Comparison of ENCODE assay signal across 8 cellular contexts in genomic region chr18:59996370-59996966, GRCh38.
A peak's percentile ranks its signal among the peaks of the same experiment; 100 is the strongest.
DNase-seq lines count a peak whose midpoint lies in the region; ATAC-seq, FAIRE-seq and TF ChIP-seq lines count a peak whose summit lies in the region.

No MANE protein-coding gene starts in this region.

- ATAC-seq in HG02884 (IDR thresholded peaks at IDR 0.05; ENCODE audit: unreplicated experiment) (peak; percentile 75), GM21737 (IDR thresholded peaks at IDR 0.05; ENCODE audit: unreplicated experiment) (no peak), HG02970 (IDR thresholded peaks at IDR 0.05; ENCODE audit: low FRiP score, unreplicated experiment) (no peak)

- no peak for TF ChIP-seq POLR2A in GM12891 (IDR thresholded peaks at IDR 0.05; ENCODE audit: low read depth, low read length)

- H3K4me3 ChIP-seq in AG04450 (ENCODE audit: low read depth, low read length): no peak overlapping the region
- no peak overlapping the region for H3K4me3 ChIP-seq in astrocyte of the cerebellum (ENCODE audit: low read depth, low read length)
- H3K4me3 ChIP-seq in liver (ENCODE audit: low read depth in 1 of 3, low read length in 3 of 3): no peak overlapping the region

- H3K27ac ChIP-seq in AG04450 (ENCODE audit: low read depth, low read length) (no peak overlapping the region), liver (ENCODE audit: low read depth in 1 of 2, low read length in 2 of 2) (no peak overlapping the region)

- peak; percentile 42 to 62 for TF ChIP-seq RAD21 in liver (IDR thresholded peaks at IDR 0.05)

- 9% methylated on average over 5 of the region's 5 CpGs for WGBS in liver

- POLR2A ChIA-PET in AG04450 (lab: Yijun Ruan, JAX): no interaction called here

- no peaks in the 10 kb centered on the region for H3K36me3 ChIP-seq in liver (ENCODE audit: control insufficient read depth in 4 of 4, insufficient read depth in 3 of 4, low read depth in 1 of 4, low read length in 3 of 4)

- no peaks in the 10 kb centered on the region for H3K4me1 ChIP-seq in liver (ENCODE audit: control insufficient read depth in 4 of 4, insufficient read depth in 4 of 4, low read length in 3 of 4)

- no peak overlapping the region for H3K9ac ChIP-seq in liver (ENCODE audit: low read depth in 1 of 2, low read length in 2 of 2)

- H3K27me3 ChIP-seq in AG04450 (ENCODE audit: control insufficient read depth, insufficient read depth, low read length): peaks cover 3% of the 10 kb centered on the region
- peaks cover 0 to 7% (median 0%) of the 10 kb centered on the region in 4 donors for H3K27me3 ChIP-seq in liver (ENCODE audit: control insufficient read depth in 4 of 4, insufficient read depth in 4 of 4, low read length in 3 of 4)

- peak; percentile 91 for TF ChIP-seq CTCF in AG04450 (IDR thresholded peaks at IDR 0.05; ENCODE audit: low read depth, low read length)
- peak; percentile 89 for TF ChIP-seq CTCF in astrocyte of the cerebellum (IDR thresholded peaks at IDR 0.05; ENCODE audit: low read depth, low read length, missing control alignments)
- peak; percentile 39 for TF ChIP-seq CTCF in liver (IDR thresholded peaks at IDR 0.05; ENCODE audit: low read depth, low read length, missing input control)

- in situ Hi-C loops in astrocyte of the cerebellum (cut with HindIII; ENCODE audit: low sequenced_read_pairs): loop anchor here (25.0 kb wide), 1 partner anchor 566 kb away; no protein-coding TSS in a partner anchor

- H3K9me3 ChIP-seq in AG04450 (ENCODE audit: control insufficient read depth, insufficient read depth, low read length) (no peaks in the 10 kb centered on the region), liver (ENCODE audit: control insufficient read depth in 4 of 4, low read length in 3 of 4) (no peaks in the 10 kb centered on the region)

- peak; percentile 77 for FAIRE-seq in GM12891 (lab: Jason Lieb, UNC)

- peak; percentile 23 for DNase-seq in AG04450 (ENCODE audit: low read depth, low spot score)
- DNase-seq in GM12891 (ENCODE audit: insufficient read length, low spot score): no peak
- DNase-seq in NCI-H2081 treated with DMSO at 0.1 percent for 48 hours (lab: John Stamatoyannopoulos, UW): peak; percentile 1
- DNase-seq in astrocyte of the cerebellum (ENCODE audit: low read depth): peak; percentile 39

- CTCF ChIA-PET in AG04450 (lab: Charles Lee): interaction anchor here (0.5 to 3.3 kb wide), 65 partner anchors 10 to 998 kb away, joined by 3 to 108 read pairs (median 4); partner anchors contain the start of gene MC4R

TF ChIP-seq in GM12891, 5 proteins besides CTCF, POLR2A, EP300 and RAD21:
- TF ChIP-seq TAF1 (IDR thresholded peaks at IDR 0.05; ENCODE audit: low read depth, low read length) (no peak), SPI1 (IDR thresholded peaks at IDR 0.05; ENCODE audit: low read depth, low read length) (no peak), POU2F2 (IDR thresholded peaks at IDR 0.05; ENCODE audit: low read depth, low read length) (no peak), PAX5 (IDR thresholded peaks at IDR 0.05; ENCODE audit: insufficient read depth, low read length, severe bottlenecking) (no peak), POLR2AphosphoS5 (IDR thresholded peaks at IDR 0.05; ENCODE audit: low read depth, low read length) (no peak)

TF ChIP-seq in liver, 16 proteins besides CTCF, POLR2A, EP300 and RAD21:
- TF ChIP-seq MAX (IDR thresholded peaks at IDR 0.05): no peak
- peak; percentile 35 for TF ChIP-seq FOXA2 (IDR thresholded peaks at IDR 0.05)
- TF ChIP-seq ZBTB33 (IDR thresholded peaks at IDR 0.05): no peak
- TF ChIP-seq JUND (IDR thresholded peaks at IDR 0.05): no peak
- no peak for TF ChIP-seq GABPA (IDR thresholded peaks at IDR 0.05 in 1 of 2, conservative IDR thresholded peaks at IDR 0.05 in 1 of 2)
- TF ChIP-seq FOXA1 (IDR thresholded peaks at IDR 0.05): no peak
- no peak for TF ChIP-seq EGR1 (IDR thresholded peaks at IDR 0.05; ENCODE audit: low read depth in 2 of 2)
- TF ChIP-seq SP1 (IDR thresholded peaks at IDR 0.05): no peak

Comparison
In these comparisons a context has a peak if more than half of its experiments do, and no peak if none do; other contexts are left out.
1. CTCF ChIP-seq: peak in every context shown above with its lines; median percentile 91 in AG04450; 89 in astrocyte of the cerebellum; 39 in liver.